In genomic region chr12:131841547-131841946, GRCh38 we compare ENCODE assay signal across 27 cellular contexts.
"Had no signal": no experiment of that assay in that cellular context is flagged by ENCODE, and none has a peak within 500 bp of the region (broad histone marks: within the 10 kb centered on the region; RNA-seq: fewer than 3 reads in every experiment).

No MANE protein-coding gene starts in this region.

- FAIRE-seq: urothelium cell line had no signal

- H3K27ac ChIP-seq: stomach, suprapubic skin, testis, thoracic aorta, thyroid gland, tibial artery, tibial nerve, transverse colon, upper lobe of left lung, upper lobe of right lung, uterus, vagina had no signal

- H3K36me3 ChIP-seq: thoracic aorta, thyroid gland, transverse colon, upper lobe of left lung, upper lobe of right lung, uterus, vagina had no signal

- H3K9me3 ChIP-seq: stomach, suprapubic skin, testis, thoracic aorta, thyroid gland, tibial artery, tibial nerve, transverse colon, upper lobe of left lung, upper lobe of right lung, uterus, vagina had no signal

- H3K4me3 ChIP-seq: stomach, suprapubic skin, testis, thoracic aorta, thyroid gland, tibial artery, tibial nerve, transverse colon, upper lobe of left lung, upper lobe of right lung, uterus, vagina had no signal

- H3K4me1 ChIP-seq: stomach, suprapubic skin, testis, thyroid gland, tibial artery, tibial nerve, transverse colon, upper lobe of left lung, upper lobe of right lung, uterus, vagina had no signal

- ATAC-seq: stimulated activated effector memory CD8-positive, alpha-beta T cell treated with anti-CD3 and anti-CD28 coated beads, Interleukin-12 subunit alpha, Interleukin-12 subunit beta, amount 100 ng/mL, for 72 hours; stimulated activated memory B cell treated with anti-CD40 and anti-IgM and Interleukin-4, amounts not matched to agents 10 μg/mL and 1 μg/mL and 100 μg/mL, for 72 hours; stimulated activated naive B cell treated with anti-CD40 and anti-IgM and Interleukin-4, amounts not matched to agents 10 μg/mL and 1 μg/mL and 100 μg/mL, for 72 hours; stimulated activated naive CD8-positive, alpha-beta T cell treated with anti-CD3 and anti-CD28 coated beads, Interleukin-15, amount 100 ng/mL, for 72 hours; stimulated activated naive CD8-positive, alpha-beta T cell treated with anti-CD3 and anti-CD28 coated beads, Interleukin-15, Interleukin-2, amounts not matched to agents 100 U/mL and 50 U/mL, for 24 hours; upper lobe of right lung had no signal

- H3K27me3 ChIP-seq: suprapubic skin, testis, thyroid gland, tibial nerve, transverse colon, upper lobe of left lung, uterus, vagina had no signal

- DNase-seq: stimulated activated CD4-positive, alpha-beta T cell treated with anti-CD3 and anti-CD28 coated beads, Interleukin-2, amount 100 ng/mL, for 48 hours; stimulated activated CD4-positive, alpha-beta T cell treated with anti-CD3 and anti-CD28 coated beads, Interleukin-4, amount 100 ng/mL, for 1 hour; stimulated activated CD4-positive, alpha-beta T cell treated with anti-CD3 and anti-CD28 coated beads, Interleukin-4, amount 100 ng/mL, for 24 hours; stimulated activated CD4-positive, alpha-beta T cell treated with anti-CD3 and anti-CD28 coated beads, Interleukin-4, amount 100 ng/mL, for 4 hours; stimulated activated CD8-positive, alpha-beta memory T cell treated with anti-CD3 and anti-CD28 coated beads, Interleukin-4, amount 100 ng/mL, for 48 hours; stimulated activated naive B cell treated with anti-CD40 and anti-IgM and Interleukin-4, amounts not matched to agents 10 μg/mL and 1 μg/mL and 100 μg/mL, for 72 hours; stimulated activated naive CD4-positive, alpha-beta T cell; stimulated activated naive CD4-positive, alpha-beta T cell treated with Interleukin-2 at 50 U/mL for 16 hours; stimulated activated naive CD8-positive, alpha-beta T cell treated with anti-CD3 and anti-CD28 coated beads, Interleukin-15, amount 100 ng/mL, for 72 hours; stimulated activated naive CD8-positive, alpha-beta T cell treated with anti-CD3 and anti-CD28 coated beads, Interleukin-15, Interleukin-2, amounts not matched to agents 100 U/mL and 50 U/mL, for 24 hours; stomach; substantia nigra; testis; thyroid gland; tibial artery; transverse colon; trophoblast cell; upper lobe of left lung; upper lobe of right lung; uterus had no signal
